Comparison of ENCODE assay signal across 8 cellular contexts in the genomic region with DNA sequence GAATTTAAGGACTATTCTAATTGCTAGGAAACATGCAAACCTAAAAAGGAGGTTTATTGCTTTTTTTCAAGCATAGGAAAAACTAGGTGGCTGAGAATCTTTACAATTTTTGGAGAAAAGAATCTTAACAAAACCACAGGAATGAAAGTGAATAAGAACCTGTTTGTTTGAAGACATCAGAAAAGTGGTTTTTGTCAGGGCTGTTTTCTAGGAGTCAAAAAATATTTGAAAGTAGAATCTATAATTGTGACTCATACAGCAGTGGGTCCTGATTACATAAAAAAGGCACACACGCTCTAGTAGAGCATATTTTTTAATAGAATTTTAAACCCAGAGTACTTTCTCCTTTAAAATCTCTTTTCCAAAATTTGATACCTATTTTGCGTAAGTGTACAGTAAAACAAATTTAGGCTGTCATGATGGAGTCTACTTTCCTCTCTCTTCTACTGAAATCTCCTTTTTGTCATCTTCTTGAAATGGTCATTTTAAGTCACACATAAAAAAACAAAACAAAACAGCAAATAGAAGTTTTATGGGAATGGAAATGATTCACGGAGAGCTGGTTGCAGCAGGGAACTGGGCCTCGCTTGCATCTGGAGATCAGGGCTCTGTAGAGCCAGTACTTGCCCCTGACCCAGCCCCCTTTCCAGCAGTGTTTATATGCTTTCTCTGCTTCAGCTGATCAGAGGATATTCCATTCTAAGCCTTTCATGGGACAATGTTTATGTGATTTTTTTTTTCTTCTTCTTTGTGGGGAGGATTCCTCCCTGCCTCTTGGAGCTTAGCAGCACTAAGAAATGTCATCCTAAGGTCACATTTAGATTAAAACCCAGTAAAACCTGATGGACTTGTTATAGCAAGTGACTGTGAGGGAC. TPM values are rescaled to one million over a fixed set of nuclear protein-coding genes. Genes with fewer than 3 reads are reported as not detected.
DNase-seq lines count a peak whose midpoint lies in the region; ATAC-seq and TF ChIP-seq lines count a peak whose summit lies in the region.

No MANE protein-coding gene starts in this region.

- H3K36me3 Mint-ChIP-seq in endodermal cell (ENCODE audit: low read depth): no peaks in the 10 kb centered on the region

- ATAC-seq in HG02970 (IDR thresholded peaks at IDR 0.05; ENCODE audit: low FRiP score, unreplicated experiment) (no peak), HG02973 (IDR thresholded peaks at IDR 0.05; ENCODE audit: unreplicated experiment) (no peak)

- H3K27me3 ChIP-seq in endodermal cell (ENCODE audit: control insufficient read depth, insufficient read depth, low read length, poor library complexity, severe bottlenecking): no peaks in the 10 kb centered on the region
- peaks cover 19% of the 10 kb centered on the region for H3K27me3 ChIP-seq in osteoblast (ENCODE audit: insufficient read depth, low read length)

- H3K27me3 Mint-ChIP-seq in endodermal cell (ENCODE audit: insufficient read depth): no peaks in the 10 kb centered on the region

- H3K27ac ChIP-seq in endodermal cell (ENCODE audit: low read depth, low read length) (peak overlapping the region; percentile 42), osteoblast (ENCODE audit: low read depth, low read length) (peak overlapping the region; percentile 5)

- H2AFZ ChIP-seq in osteoblast (ENCODE audit: low read length): peak overlapping the region; percentile 87

- H3K9me3 Mint-ChIP-seq in endodermal cell: no peaks in the 10 kb centered on the region

- no peak overlapping the region for H3K4me3 Mint-ChIP-seq in endodermal cell

- 89 to 100% methylated on average over 3 to 4 of the region's 4 CpGs for WGBS in endodermal cell (ENCODE audit: insufficient coverage in 1 of 2, insufficient read length in 1 of 2), 2 experiments

- no peak for TF ChIP-seq CTCF in endodermal cell (conservative IDR thresholded peaks at IDR 0.05)
- no peak for TF ChIP-seq CTCF in osteoblast (IDR thresholded peaks at IDR 0.05; ENCODE audit: extremely low read depth, low read depth, low read length)

- H3K4me3 ChIP-seq in endodermal cell (ENCODE audit: low read length) (no peak overlapping the region), osteoblast (ENCODE audit: insufficient read depth, low read length) (peak overlapping the region; percentile 36)

- DNase-seq in COLO829 (ENCODE audit: low spot score) (peak; percentile 73), NCI-H82 (lab: John Stamatoyannopoulos, UW) (peak; percentile 43), endodermal cell (no peak), osteoblast (ENCODE audit: insufficient read length, low spot score, missing footprints) (peak; percentile 50), foreskin melanocyte (no peak), NCI-H187 (lab: John Stamatoyannopoulos, UW) (no peak)

- no peaks in the 10 kb centered on the region for H3K9me3 ChIP-seq in endodermal cell (ENCODE audit: control insufficient read depth, low read length)
- no peaks in the 10 kb centered on the region for H3K9me3 ChIP-seq in osteoblast (ENCODE audit: low read depth, low read length)

- H3K4me1 ChIP-seq in endodermal cell (ENCODE audit: control insufficient read depth, insufficient read depth, low read length): peaks cover 12% of the 10 kb centered on the region
- H3K4me1 ChIP-seq in osteoblast (ENCODE audit: insufficient read depth, low read length): peaks cover 16% of the 10 kb centered on the region

- peak overlapping the region; percentile 73 for H3K4me2 ChIP-seq in osteoblast (ENCODE audit: insufficient read depth, low read length)

- H4K20me1 ChIP-seq in osteoblast (ENCODE audit: insufficient read depth, low read length): no peaks in the 10 kb centered on the region

- peak overlapping the region; percentile 16 for H3K9ac ChIP-seq in endodermal cell (ENCODE audit: extremely low read depth, low read length, poor library complexity, severe bottlenecking)

- H3K4me1 Mint-ChIP-seq in endodermal cell: peaks cover 35% of the 10 kb centered on the region

- no peaks in the 10 kb centered on the region for H3K79me2 ChIP-seq in osteoblast (ENCODE audit: insufficient read depth, low read length)

- H3K27ac Mint-ChIP-seq in endodermal cell: peak overlapping the region; percentile 78

- H3K36me3 ChIP-seq in endodermal cell (ENCODE audit: control insufficient read depth, insufficient read depth, low read length) (no peaks in the 10 kb centered on the region), osteoblast (ENCODE audit: insufficient read depth, low read length) (no peaks in the 10 kb centered on the region)

RNA-seq across cellular contexts. Expression of gene PELI1, which starts 59.1 kb away (rescaled TPM):
- total RNA-seq in endodermal cell (100 to 1,000 TPM; 178 to 184 TPM), osteoblast (5.1 and 5.6 TPM in 2 replicates)
- polyA plus RNA-seq in endodermal cell (2013, experiment 1 of 2): 59.1 TPM
- 52.6 TPM for polyA plus RNA-seq in endodermal cell (2013, experiment 2 of 2)

Comparison
In these comparisons a context has a peak if more than half of its experiments do, and no peak if none do; other contexts are left out.
1. DNase-seq: peak in COLO829 (single experiment), NCI-H82 (single experiment) and osteoblast (single experiment); none in endodermal cell (single experiment), foreskin melanocyte (single experiment) and NCI-H187 (0 of 2).
2. RNA of gene PELI1, which starts 59.1 kb away (total RNA-seq): 178 to 184 TPM in endodermal cell; 5.1 to 5.6 TPM in osteoblast; every median in the first group is over 10 times any median in the second.